In genomic region chr7:7344583-7344982, GRCh38 we compare ENCODE assay signal across 28 cellular contexts.
"Had no signal": no experiment of that assay in that cellular context is flagged by ENCODE, and none has a peak within 500 bp of the region (broad histone marks: within the 10 kb centered on the region; RNA-seq: fewer than 3 reads in every experiment).

No MANE protein-coding gene starts in this region.

- ATAC-seq: esophagus mucosa; gastrocnemius medialis; left lung; mucosa of descending colon; natural killer cell treated with Interleukin-12 subunit alpha and Interleukin-12 subunit beta and Interleukin-15 and Interleukin-18, amount 100 ng/mL, for 72 hours; stimulated activated memory B cell treated with anti-CD40 and anti-IgM and Interleukin-4, amounts not matched to agents 10 μg/mL and 1 μg/mL and 100 μg/mL, for 72 hours; stimulated activated naive CD8-positive, alpha-beta T cell treated with anti-CD3 and anti-CD28 coated beads, Interleukin-15, Interleukin-2, amounts not matched to agents 100 U/mL and 50 U/mL, for 24 hours had no signal

- H3K79me2 ChIP-seq: hepatocyte had no signal

- FAIRE-seq: urothelium cell line had no signal

- H3K27ac Mint-ChIP-seq: dendritic cell treated with granulocyte-macrophage colony-stimulating factor and Interleukin-4, amounts not matched to agents 40 ng/mL and 50 ng/mL, for 4 days; endodermal cell; mesothelial cell of epicardium; naive B cell; natural killer cell treated with Interleukin-12 subunit alpha and Interleukin-12 subunit beta and Interleukin-15 and Interleukin-18, amount 100 ng/mL, for 72 hours; stimulated activated memory B cell treated with anti-CD40 and anti-IgM and Interleukin-4, amounts not matched to agents 10 μg/mL and 1 μg/mL and 100 μg/mL, for 72 hours had no signal

- H3K27ac ChIP-seq: colonic mucosa, epithelial cell of prostate, gastrocnemius medialis, hepatocyte, left lung, prostate gland, right atrium auricular region, sigmoid colon, thoracic aorta, tibial nerve, upper lobe of left lung had no signal

- H3K27me3 ChIP-seq: colonic mucosa, gastrocnemius medialis, hepatocyte, left lung, right atrium auricular region, sigmoid colon, tibial nerve, upper lobe of left lung had no signal

- H2AFZ ChIP-seq: hepatocyte had no signal

- H3K9me3 ChIP-seq: colonic mucosa, gastrocnemius medialis, left lung, mucosa of descending colon, prostate gland, right atrium auricular region, sigmoid colon, thoracic aorta, upper lobe of left lung had no signal

- H3K4me1 Mint-ChIP-seq: naive B cell; neural crest cell; stimulated activated memory B cell treated with anti-CD40 and anti-IgM and Interleukin-4, amounts not matched to agents 10 μg/mL and 1 μg/mL and 100 μg/mL, for 72 hours had no signal

- H3K4me1 ChIP-seq: colonic mucosa, gastrocnemius medialis, left lung, prostate gland, right atrium auricular region, sigmoid colon, tibial nerve, upper lobe of left lung had no signal

- H3K4me2 ChIP-seq: hepatocyte had no signal

- H3K36me3 ChIP-seq: colonic mucosa, gastrocnemius medialis, left lung, prostate gland, right atrium auricular region, sigmoid colon, thoracic aorta, upper lobe of left lung had no signal

- DNase-seq: colonic mucosa; effector CD8-positive, alpha-beta T cell; endodermal cell; foreskin fibroblast; gastrocnemius medialis; head of caudate nucleus; kidney; left lung; mesenchymal stem cell; mucosa of descending colon; naive B cell; sigmoid colon; stimulated activated CD4-positive, alpha-beta T cell treated with anti-CD3 and anti-CD28 coated beads, Interleukin-4, amount 100 ng/mL, for 4 hours; stimulated activated naive CD8-positive, alpha-beta T cell treated with anti-CD3 and anti-CD28 coated beads, Interleukin-15, Interleukin-2, amounts not matched to agents 100 U/mL and 50 U/mL, for 24 hours; upper lobe of left lung had no signal

- H3K4me3 Mint-ChIP-seq: dendritic cell treated with granulocyte-macrophage colony-stimulating factor and Interleukin-4, amounts not matched to agents 40 ng/mL and 50 ng/mL, for 4 days; endodermal cell; mesothelial cell of epicardium; naive B cell; natural killer cell treated with Interleukin-12 subunit alpha and Interleukin-12 subunit beta and Interleukin-15 and Interleukin-18, amount 100 ng/mL, for 72 hours; neural crest cell; stimulated activated memory B cell treated with anti-CD40 and anti-IgM and Interleukin-4, amounts not matched to agents 10 μg/mL and 1 μg/mL and 100 μg/mL, for 72 hours had no signal

- H3K9me3 Mint-ChIP-seq: dendritic cell treated with granulocyte-macrophage colony-stimulating factor and Interleukin-4, amounts not matched to agents 40 ng/mL and 50 ng/mL, for 4 days; endodermal cell; mesothelial cell of epicardium; natural killer cell treated with Interleukin-12 subunit alpha and Interleukin-12 subunit beta and Interleukin-15 and Interleukin-18, amount 100 ng/mL, for 72 hours; neural crest cell; stimulated activated memory B cell treated with anti-CD40 and anti-IgM and Interleukin-4, amounts not matched to agents 10 μg/mL and 1 μg/mL and 100 μg/mL, for 72 hours had no signal

- H3K4me3 ChIP-seq: colonic mucosa, gastrocnemius medialis, hepatocyte, left lung, mucosa of descending colon, prostate gland, right atrium auricular region, sigmoid colon, thoracic aorta, tibial nerve, upper lobe of left lung had no signal

- H3K36me3 Mint-ChIP-seq: mesothelial cell of epicardium; naive B cell; natural killer cell treated with Interleukin-12 subunit alpha and Interleukin-12 subunit beta and Interleukin-15 and Interleukin-18, amount 100 ng/mL, for 72 hours; stimulated activated memory B cell treated with anti-CD40 and anti-IgM and Interleukin-4, amounts not matched to agents 10 μg/mL and 1 μg/mL and 100 μg/mL, for 72 hours had no signal
